ENCODE assay signal across 1 cellular context in genomic region chr19:53883231-53883661, GRCh38.
TF ChIP-seq lines count a peak whose summit lies in the region.

No MANE protein-coding gene starts in this region.

TF ChIP-seq in A549, 52 proteins besides CTCF, POLR2A, EP300 and RAD21 (continued from another document):
- TF ChIP-seq, protein P1, sequence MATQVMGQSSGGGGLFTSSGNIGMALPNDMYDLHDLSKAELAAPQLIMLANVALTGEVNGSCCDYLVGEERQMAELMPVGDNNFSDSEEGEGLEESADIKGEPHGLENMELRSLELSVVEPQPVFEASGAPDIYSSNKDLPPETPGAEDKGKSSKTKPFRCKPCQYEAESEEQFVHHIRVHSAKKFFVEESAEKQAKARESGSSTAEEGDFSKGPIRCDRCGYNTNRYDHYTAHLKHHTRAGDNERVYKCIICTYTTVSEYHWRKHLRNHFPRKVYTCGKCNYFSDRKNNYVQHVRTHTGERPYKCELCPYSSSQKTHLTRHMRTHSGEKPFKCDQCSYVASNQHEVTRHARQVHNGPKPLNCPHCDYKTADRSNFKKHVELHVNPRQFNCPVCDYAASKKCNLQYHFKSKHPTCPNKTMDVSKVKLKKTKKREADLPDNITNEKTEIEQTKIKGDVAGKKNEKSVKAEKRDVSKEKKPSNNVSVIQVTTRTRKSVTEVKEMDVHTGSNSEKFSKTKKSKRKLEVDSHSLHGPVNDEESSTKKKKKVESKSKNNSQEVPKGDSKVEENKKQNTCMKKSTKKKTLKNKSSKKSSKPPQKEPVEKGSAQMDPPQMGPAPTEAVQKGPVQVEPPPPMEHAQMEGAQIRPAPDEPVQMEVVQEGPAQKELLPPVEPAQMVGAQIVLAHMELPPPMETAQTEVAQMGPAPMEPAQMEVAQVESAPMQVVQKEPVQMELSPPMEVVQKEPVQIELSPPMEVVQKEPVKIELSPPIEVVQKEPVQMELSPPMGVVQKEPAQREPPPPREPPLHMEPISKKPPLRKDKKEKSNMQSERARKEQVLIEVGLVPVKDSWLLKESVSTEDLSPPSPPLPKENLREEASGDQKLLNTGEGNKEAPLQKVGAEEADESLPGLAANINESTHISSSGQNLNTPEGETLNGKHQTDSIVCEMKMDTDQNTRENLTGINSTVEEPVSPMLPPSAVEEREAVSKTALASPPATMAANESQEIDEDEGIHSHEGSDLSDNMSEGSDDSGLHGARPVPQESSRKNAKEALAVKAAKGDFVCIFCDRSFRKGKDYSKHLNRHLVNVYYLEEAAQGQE (IDR thresholded peaks at IDR 0.05), result no peak
- TF ChIP-seq, protein P2, sequence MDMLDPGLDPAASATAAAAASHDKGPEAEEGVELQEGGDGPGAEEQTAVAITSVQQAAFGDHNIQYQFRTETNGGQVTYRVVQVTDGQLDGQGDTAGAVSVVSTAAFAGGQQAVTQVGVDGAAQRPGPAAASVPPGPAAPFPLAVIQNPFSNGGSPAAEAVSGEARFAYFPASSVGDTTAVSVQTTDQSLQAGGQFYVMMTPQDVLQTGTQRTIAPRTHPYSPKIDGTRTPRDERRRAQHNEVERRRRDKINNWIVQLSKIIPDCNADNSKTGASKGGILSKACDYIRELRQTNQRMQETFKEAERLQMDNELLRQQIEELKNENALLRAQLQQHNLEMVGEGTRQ (IDR thresholded peaks at IDR 0.05), result no peak
- TF ChIP-seq BCL3 (IDR thresholded peaks at IDR 0.05) (no peak), BHLHE40 (IDR thresholded peaks at IDR 0.05; ENCODE audit: low read depth, low read length) (no peak), KDM5A (IDR thresholded peaks at IDR 0.05) (no peak), FOXS1 (CRISPR knock-in tag; IDR thresholded peaks at IDR 0.05) (no peak), CHD4 (IDR thresholded peaks at IDR 0.05; ENCODE audit: borderline replicate concordance) (no peak), NR3C1 (IDR thresholded peaks at IDR 0.05) (no peak), SMC3 (IDR thresholded peaks at IDR 0.05) (no peak)
